Comparison of ENCODE assay signal across 1 cellular context in genomic region chr17:67245073-67245693, GRCh38.
A peak's percentile ranks its signal among the peaks of the same experiment; 100 is the strongest.
TF ChIP-seq lines count a peak whose summit lies in the region.

A gene with protein sequence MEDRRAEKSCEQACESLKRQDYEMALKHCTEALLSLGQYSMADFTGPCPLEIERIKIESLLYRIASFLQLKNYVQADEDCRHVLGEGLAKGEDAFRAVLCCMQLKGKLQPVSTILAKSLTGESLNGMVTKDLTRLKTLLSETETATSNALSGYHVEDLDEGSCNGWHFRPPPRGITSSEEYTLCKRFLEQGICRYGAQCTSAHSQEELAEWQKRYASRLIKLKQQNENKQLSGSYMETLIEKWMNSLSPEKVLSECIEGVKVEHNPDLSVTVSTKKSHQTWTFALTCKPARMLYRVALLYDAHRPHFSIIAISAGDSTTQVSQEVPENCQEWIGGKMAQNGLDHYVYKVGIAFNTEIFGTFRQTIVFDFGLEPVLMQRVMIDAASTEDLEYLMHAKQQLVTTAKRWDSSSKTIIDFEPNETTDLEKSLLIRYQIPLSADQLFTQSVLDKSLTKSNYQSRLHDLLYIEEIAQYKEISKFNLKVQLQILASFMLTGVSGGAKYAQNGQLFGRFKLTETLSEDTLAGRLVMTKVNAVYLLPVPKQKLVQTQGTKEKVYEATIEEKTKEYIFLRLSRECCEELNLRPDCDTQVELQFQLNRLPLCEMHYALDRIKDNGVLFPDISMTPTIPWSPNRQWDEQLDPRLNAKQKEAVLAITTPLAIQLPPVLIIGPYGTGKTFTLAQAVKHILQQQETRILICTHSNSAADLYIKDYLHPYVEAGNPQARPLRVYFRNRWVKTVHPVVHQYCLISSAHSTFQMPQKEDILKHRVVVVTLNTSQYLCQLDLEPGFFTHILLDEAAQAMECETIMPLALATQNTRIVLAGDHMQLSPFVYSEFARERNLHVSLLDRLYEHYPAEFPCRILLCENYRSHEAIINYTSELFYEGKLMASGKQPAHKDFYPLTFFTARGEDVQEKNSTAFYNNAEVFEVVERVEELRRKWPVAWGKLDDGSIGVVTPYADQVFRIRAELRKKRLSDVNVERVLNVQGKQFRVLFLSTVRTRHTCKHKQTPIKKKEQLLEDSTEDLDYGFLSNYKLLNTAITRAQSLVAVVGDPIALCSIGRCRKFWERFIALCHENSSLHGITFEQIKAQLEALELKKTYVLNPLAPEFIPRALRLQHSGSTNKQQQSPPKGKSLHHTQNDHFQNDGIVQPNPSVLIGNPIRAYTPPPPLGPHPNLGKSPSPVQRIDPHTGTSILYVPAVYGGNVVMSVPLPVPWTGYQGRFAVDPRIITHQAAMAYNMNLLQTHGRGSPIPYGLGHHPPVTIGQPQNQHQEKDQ (N-terminal part only) (minus strand): TSS chr17:67245196. CDS start chr17:67218804, 26,392 bp downstream.

TF ChIP-seq in HepG2, 621 proteins besides CTCF, POLR2A, EP300 and RAD21 (continued from another document and continues in another):
- no peak for TF ChIP-seq SKIL (CRISPR knock-in tag; IDR thresholded peaks at IDR 0.05; ENCODE audit: borderline replicate concordance)
- TF ChIP-seq ZNF724P (CRISPR knock-in tag; IDR thresholded peaks at IDR 0.05; ENCODE audit: borderline replicate concordance) = no peak
- TF ChIP-seq SIN3A (IDR thresholded peaks at IDR 0.05; ENCODE audit: borderline replicate concordance, low read depth, low read length) = peak; percentile 85
- no peak for TF ChIP-seq ZBTB38 (CRISPR knock-in tag; IDR thresholded peaks at IDR 0.05)
- no peak for TF ChIP-seq MED1 (CRISPR knock-in tag; IDR thresholded peaks at IDR 0.05)
- peak; percentile 88 for TF ChIP-seq ZSCAN29 (CRISPR knock-in tag; conservative IDR thresholded peaks at IDR 0.05)
- peak; percentile 48; the same call in 1 of the 2 replicates for TF ChIP-seq SP4 (CRISPR knock-in tag; IDR thresholded peaks at IDR 0.05)
- TF ChIP-seq ZNF30 (CRISPR knock-in tag; IDR thresholded peaks at IDR 0.05) = no peak; the same call in 1 of the 2 replicates
- no peak for TF ChIP-seq ATF1 (CRISPR knock-in tag; IDR thresholded peaks at IDR 0.05)
- no peak for TF ChIP-seq ZNF782 (CRISPR knock-in tag; IDR thresholded peaks at IDR 0.05; ENCODE audit: borderline replicate concordance)
- TF ChIP-seq NFYC (CRISPR knock-in tag; IDR thresholded peaks at IDR 0.05) = no peak
- no peak for TF ChIP-seq AHR (CRISPR knock-in tag; IDR thresholded peaks at IDR 0.05)
- no peak for TF ChIP-seq ZNF788 (CRISPR knock-in tag; IDR thresholded peaks at IDR 0.05; ENCODE audit: borderline replicate concordance)
- TF ChIP-seq, protein P1, sequence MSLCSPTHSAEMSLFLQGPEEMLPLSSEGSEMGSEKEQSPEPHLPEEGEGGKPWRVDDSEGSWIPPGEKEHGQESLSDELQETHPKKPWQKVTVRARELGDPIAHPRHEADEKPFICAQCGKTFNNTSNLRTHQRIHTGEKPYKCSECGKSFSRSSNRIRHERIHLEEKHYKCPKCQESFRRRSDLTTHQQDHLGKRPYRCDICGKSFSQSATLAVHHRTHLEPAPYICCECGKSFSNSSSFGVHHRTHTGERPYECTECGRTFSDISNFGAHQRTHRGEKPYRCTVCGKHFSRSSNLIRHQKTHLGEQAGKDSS (CRISPR knock-in tag; IDR thresholded peaks at IDR 0.05; ENCODE audit: borderline replicate concordance, low read depth) = no peak
- TF ChIP-seq TFDP1 (CRISPR knock-in tag; IDR thresholded peaks at IDR 0.05; ENCODE audit: borderline replicate concordance) = no peak
- TF ChIP-seq, protein P2, sequence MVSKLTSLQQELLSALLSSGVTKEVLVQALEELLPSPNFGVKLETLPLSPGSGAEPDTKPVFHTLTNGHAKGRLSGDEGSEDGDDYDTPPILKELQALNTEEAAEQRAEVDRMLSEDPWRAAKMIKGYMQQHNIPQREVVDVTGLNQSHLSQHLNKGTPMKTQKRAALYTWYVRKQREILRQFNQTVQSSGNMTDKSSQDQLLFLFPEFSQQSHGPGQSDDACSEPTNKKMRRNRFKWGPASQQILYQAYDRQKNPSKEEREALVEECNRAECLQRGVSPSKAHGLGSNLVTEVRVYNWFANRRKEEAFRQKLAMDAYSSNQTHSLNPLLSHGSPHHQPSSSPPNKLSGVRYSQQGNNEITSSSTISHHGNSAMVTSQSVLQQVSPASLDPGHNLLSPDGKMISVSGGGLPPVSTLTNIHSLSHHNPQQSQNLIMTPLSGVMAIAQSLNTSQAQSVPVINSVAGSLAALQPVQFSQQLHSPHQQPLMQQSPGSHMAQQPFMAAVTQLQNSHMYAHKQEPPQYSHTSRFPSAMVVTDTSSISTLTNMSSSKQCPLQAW (CRISPR knock-in tag; IDR thresholded peaks at IDR 0.05) = peak; percentile 75
- TF ChIP-seq HIC2 (CRISPR knock-in tag; IDR thresholded peaks at IDR 0.05; ENCODE audit: low read depth) = peak; percentile 50; the same call in 1 of the 2 replicates
- no peak for TF ChIP-seq HMG20A (CRISPR knock-in tag; IDR thresholded peaks at IDR 0.05; ENCODE audit: borderline replicate concordance)
- no peak for TF ChIP-seq ZFAT (CRISPR knock-in tag; conservative IDR thresholded peaks at IDR 0.05)
- TF ChIP-seq ZNF282 (IDR thresholded peaks at IDR 0.05; ENCODE audit: partially characterized antibody) = no peak
- TF ChIP-seq, protein P3, sequence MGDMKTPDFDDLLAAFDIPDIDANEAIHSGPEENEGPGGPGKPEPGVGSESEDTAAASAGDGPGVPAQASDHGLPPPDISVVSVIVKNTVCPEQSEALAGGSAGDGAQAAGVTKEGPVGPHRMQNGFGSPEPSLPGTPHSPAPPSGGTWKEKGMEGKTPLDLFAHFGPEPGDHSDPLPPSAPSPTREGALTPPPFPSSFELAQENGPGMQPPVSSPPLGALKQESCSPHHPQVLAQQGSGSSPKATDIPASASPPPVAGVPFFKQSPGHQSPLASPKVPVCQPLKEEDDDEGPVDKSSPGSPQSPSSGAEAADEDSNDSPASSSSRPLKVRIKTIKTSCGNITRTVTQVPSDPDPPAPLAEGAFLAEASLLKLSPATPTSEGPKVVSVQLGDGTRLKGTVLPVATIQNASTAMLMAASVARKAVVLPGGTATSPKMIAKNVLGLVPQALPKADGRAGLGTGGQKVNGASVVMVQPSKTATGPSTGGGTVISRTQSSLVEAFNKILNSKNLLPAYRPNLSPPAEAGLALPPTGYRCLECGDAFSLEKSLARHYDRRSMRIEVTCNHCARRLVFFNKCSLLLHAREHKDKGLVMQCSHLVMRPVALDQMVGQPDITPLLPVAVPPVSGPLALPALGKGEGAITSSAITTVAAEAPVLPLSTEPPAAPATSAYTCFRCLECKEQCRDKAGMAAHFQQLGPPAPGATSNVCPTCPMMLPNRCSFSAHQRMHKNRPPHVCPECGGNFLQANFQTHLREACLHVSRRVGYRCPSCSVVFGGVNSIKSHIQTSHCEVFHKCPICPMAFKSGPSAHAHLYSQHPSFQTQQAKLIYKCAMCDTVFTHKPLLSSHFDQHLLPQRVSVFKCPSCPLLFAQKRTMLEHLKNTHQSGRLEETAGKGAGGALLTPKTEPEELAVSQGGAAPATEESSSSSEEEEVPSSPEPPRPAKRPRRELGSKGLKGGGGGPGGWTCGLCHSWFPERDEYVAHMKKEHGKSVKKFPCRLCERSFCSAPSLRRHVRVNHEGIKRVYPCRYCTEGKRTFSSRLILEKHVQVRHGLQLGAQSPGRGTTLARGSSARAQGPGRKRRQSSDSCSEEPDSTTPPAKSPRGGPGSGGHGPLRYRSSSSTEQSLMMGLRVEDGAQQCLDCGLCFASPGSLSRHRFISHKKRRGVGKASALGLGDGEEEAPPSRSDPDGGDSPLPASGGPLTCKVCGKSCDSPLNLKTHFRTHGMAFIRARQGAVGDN (CRISPR knock-in tag; IDR thresholded peaks at IDR 0.05) = peak; percentile 69
- TF ChIP-seq ETV6 (CRISPR knock-in tag; conservative IDR thresholded peaks at IDR 0.05) = peak; percentile 90
- 0 out of 2 replicates have a peak, but pooled peaks have one; percentile 32 for TF ChIP-seq KLF6 (CRISPR knock-in tag; IDR thresholded peaks at IDR 0.05)
- TF ChIP-seq SALL1 (CRISPR knock-in tag; IDR thresholded peaks at IDR 0.05) = peak; percentile 73
- TF ChIP-seq POLR2AphosphoS2 (IDR thresholded peaks at IDR 0.05; ENCODE audit: low read depth, low read length) = no peak
- 0 out of 2 replicates have a peak, but pooled peaks have one; percentile 71 for TF ChIP-seq TP53 (CRISPR knock-in tag; conservative IDR thresholded peaks at IDR 0.05)
- TF ChIP-seq, protein P4, sequence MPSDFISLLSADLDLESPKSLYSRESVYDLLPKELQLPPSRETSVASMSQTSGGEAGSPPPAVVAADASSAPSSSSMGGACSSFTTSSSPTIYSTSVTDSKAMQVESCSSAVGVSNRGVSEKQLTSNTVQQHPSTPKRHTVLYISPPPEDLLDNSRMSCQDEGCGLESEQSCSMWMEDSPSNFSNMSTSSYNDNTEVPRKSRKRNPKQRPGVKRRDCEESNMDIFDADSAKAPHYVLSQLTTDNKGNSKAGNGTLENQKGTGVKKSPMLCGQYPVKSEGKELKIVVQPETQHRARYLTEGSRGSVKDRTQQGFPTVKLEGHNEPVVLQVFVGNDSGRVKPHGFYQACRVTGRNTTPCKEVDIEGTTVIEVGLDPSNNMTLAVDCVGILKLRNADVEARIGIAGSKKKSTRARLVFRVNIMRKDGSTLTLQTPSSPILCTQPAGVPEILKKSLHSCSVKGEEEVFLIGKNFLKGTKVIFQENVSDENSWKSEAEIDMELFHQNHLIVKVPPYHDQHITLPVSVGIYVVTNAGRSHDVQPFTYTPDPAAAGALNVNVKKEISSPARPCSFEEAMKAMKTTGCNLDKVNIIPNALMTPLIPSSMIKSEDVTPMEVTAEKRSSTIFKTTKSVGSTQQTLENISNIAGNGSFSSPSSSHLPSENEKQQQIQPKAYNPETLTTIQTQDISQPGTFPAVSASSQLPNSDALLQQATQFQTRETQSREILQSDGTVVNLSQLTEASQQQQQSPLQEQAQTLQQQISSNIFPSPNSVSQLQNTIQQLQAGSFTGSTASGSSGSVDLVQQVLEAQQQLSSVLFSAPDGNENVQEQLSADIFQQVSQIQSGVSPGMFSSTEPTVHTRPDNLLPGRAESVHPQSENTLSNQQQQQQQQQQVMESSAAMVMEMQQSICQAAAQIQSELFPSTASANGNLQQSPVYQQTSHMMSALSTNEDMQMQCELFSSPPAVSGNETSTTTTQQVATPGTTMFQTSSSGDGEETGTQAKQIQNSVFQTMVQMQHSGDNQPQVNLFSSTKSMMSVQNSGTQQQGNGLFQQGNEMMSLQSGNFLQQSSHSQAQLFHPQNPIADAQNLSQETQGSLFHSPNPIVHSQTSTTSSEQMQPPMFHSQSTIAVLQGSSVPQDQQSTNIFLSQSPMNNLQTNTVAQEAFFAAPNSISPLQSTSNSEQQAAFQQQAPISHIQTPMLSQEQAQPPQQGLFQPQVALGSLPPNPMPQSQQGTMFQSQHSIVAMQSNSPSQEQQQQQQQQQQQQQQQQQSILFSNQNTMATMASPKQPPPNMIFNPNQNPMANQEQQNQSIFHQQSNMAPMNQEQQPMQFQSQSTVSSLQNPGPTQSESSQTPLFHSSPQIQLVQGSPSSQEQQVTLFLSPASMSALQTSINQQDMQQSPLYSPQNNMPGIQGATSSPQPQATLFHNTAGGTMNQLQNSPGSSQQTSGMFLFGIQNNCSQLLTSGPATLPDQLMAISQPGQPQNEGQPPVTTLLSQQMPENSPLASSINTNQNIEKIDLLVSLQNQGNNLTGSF (CRISPR knock-in tag; IDR thresholded peaks at IDR 0.05) = no peak
- TF ChIP-seq ZNF232 (CRISPR knock-in tag; IDR thresholded peaks at IDR 0.05; ENCODE audit: borderline replicate concordance) = no peak
- TF ChIP-seq, protein P5, sequence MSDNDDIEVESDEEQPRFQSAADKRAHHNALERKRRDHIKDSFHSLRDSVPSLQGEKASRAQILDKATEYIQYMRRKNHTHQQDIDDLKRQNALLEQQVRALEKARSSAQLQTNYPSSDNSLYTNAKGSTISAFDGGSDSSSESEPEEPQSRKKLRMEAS (IDR thresholded peaks at IDR 0.05) = 0 out of 2 replicates have a peak, but pooled peaks have one; percentile 39
- TF ChIP-seq KDM4B (CRISPR knock-in tag; IDR thresholded peaks at IDR 0.05) = 0 out of 2 replicates have a peak, but pooled peaks have one; percentile 40
- TF ChIP-seq ZNF550 (CRISPR knock-in tag; IDR thresholded peaks at IDR 0.05; ENCODE audit: borderline replicate concordance) = no peak
- TF ChIP-seq ZFP62 (CRISPR knock-in tag; IDR thresholded peaks at IDR 0.05) = no peak
- TF ChIP-seq KMT2B (CRISPR knock-in tag; IDR thresholded peaks at IDR 0.05) = peak; percentile 17; the same call in 1 of the 2 replicates
- no peak for TF ChIP-seq SSRP1 (CRISPR knock-in tag; IDR thresholded peaks at IDR 0.05)
- TF ChIP-seq TMF1 (CRISPR knock-in tag; IDR thresholded peaks at IDR 0.05; ENCODE audit: low read depth) = no peak
- TF ChIP-seq ZNF75D (CRISPR knock-in tag; IDR thresholded peaks at IDR 0.05; ENCODE audit: borderline replicate concordance) = no peak
- TF ChIP-seq ZNF839 (CRISPR knock-in tag; IDR thresholded peaks at IDR 0.05; ENCODE audit: borderline replicate concordance) = no peak
- no peak for TF ChIP-seq KDM1A (CRISPR knock-in tag; IDR thresholded peaks at IDR 0.05)
- TF ChIP-seq DMAP1 (CRISPR knock-in tag; IDR thresholded peaks at IDR 0.05) = peak; percentile 88; the same call in 1 of the 2 replicates
